8 cellular contexts compared by ENCODE assay signal in the genomic region with DNA sequence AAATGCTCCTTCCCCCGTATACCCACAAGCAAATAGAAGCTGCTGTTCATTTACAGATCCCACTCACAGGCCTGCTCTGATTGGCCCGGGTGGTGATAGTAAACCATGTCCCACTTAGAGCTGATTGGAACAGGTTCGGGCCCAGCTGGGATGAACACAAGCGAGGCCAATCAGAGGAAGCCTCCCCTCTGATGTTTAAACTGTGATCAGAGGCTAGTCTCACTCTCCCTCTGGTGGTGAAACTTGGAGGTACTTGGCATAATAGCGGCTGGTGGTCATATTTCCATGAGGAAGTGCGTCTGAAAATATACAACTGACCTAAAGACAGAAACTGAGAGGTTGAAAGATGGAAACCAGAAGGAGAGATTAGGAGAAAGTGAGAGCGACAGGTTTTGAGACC. TPM values are rescaled to one million over a fixed set of nuclear protein-coding genes. Genes with fewer than 3 reads are reported as not detected.
DNase-seq lines count a peak whose midpoint lies in the region; ATAC-seq and TF ChIP-seq lines count a peak whose summit lies in the region.

No MANE protein-coding gene starts in this region.

- no peak overlapping the region for H4K91ac ChIP-seq in neuronal stem cell (ENCODE audit: low read depth, low read length, poor library complexity)

- H3K27ac ChIP-seq in PC-9 (no peak overlapping the region), neuronal stem cell (replicated peaks; ENCODE audit: low read length) (no peak overlapping the region), coronary artery (no peak overlapping the region)

- no peaks in the 10 kb centered on the region for H3K9me2 ChIP-seq in PC-9 (ENCODE audit: insufficient read depth)

- H3K18ac ChIP-seq in neuronal stem cell (ENCODE audit: low read length): no peak overlapping the region

- no peak overlapping the region for H2AK5ac ChIP-seq in neuronal stem cell (ENCODE audit: low read depth, low read length)

- peak; percentile 69 for ATAC-seq in GM19035 (IDR thresholded peaks at IDR 0.05; ENCODE audit: unreplicated experiment)
- peak; percentile 84 for ATAC-seq in HG03095 (IDR thresholded peaks at IDR 0.05; ENCODE audit: unreplicated experiment)

- POLR2A ChIA-PET in PC-9 (lab: Charles Lee; ENCODE audit: unreplicated experiment): no interaction called here

- TF ChIP-seq CTCF in PC-9 (conservative IDR thresholded peaks at IDR 0.05): peak; percentile 70
- TF ChIP-seq CTCF in coronary artery (IDR thresholded peaks at IDR 0.05): no peak

- H2AFZ ChIP-seq in PC-9 (no peak overlapping the region), neuronal stem cell (ENCODE audit: low read length) (no peak overlapping the region)

- H2BK5ac ChIP-seq in neuronal stem cell (ENCODE audit: low read length): no peak overlapping the region

- no peak overlapping the region for H3K14ac ChIP-seq in neuronal stem cell (ENCODE audit: low read length)

- H3K4me3 ChIP-seq in PC-9 (no peak overlapping the region), neuronal stem cell (ENCODE audit: low read length in 2 of 2) (no peak overlapping the region), coronary artery (no peak overlapping the region)

- no peak overlapping the region for H4K8ac ChIP-seq in neuronal stem cell (ENCODE audit: low read depth, low read length)

- no peaks in the 10 kb centered on the region for H3K9me3 ChIP-seq in PC-9 (ENCODE audit: insufficient read depth, low read depth)
- no peaks in the 10 kb centered on the region for H3K9me3 ChIP-seq in neuronal stem cell (replicated peaks in 1 of 2; ENCODE audit: control insufficient read depth in 2 of 2, insufficient read depth in 1 of 2, low read depth in 1 of 2, low read length in 2 of 2)

- H3K4me1 ChIP-seq in PC-9 (replicated peaks; ENCODE audit: insufficient read depth): no peaks in the 10 kb centered on the region
- H3K4me1 ChIP-seq in neuronal stem cell (ENCODE audit: control insufficient read depth in 2 of 2, insufficient read depth in 1 of 2, low read depth in 1 of 2, low read length in 2 of 2): no peaks in the 10 kb centered on the region

- no peaks in the 10 kb centered on the region for H3K27me3 ChIP-seq in PC-9 (ENCODE audit: insufficient read depth, low read depth)
- peaks cover 0 to 4% (median 0%) of the 10 kb centered on the region in 3 experiments for H3K27me3 ChIP-seq in neuronal stem cell (ENCODE audit: control insufficient read depth in 3 of 3, insufficient read depth in 3 of 3, low read depth in 1 of 3, low read length in 3 of 3)

- no TSS peak for BruUV-seq in PC-9 (replicated peaks; lab: Mats Ljungman, UMichigan)

- no peak overlapping the region for H2BK120ac ChIP-seq in neuronal stem cell (ENCODE audit: low read depth, low read length)

- no peaks in the 10 kb centered on the region for H3K79me1 ChIP-seq in neuronal stem cell (ENCODE audit: low read depth, low read length)

- H3K36me3 ChIP-seq in PC-9 (ENCODE audit: low read depth) (no peaks in the 10 kb centered on the region), neuronal stem cell (replicated peaks in 1 of 2; ENCODE audit: control insufficient read depth in 2 of 2, insufficient read depth in 2 of 2, low read length in 2 of 2) (no peaks in the 10 kb centered on the region)

- no peak overlapping the region for H3K9ac ChIP-seq in neuronal stem cell (ENCODE audit: low read depth, low read length, poor library complexity)

- WGBS in neuronal stem cell (ENCODE audit: extremely low coverage in 2 of 2, insufficient read length in 2 of 2, insufficient replicate concordance in 1 of 2), 2 donors: no CpG with 5 or more reads among the region's 7 CpGs

- H2BK15ac ChIP-seq in neuronal stem cell (ENCODE audit: low read length): no peak overlapping the region

- H4K20me1 ChIP-seq in PC-9 (ENCODE audit: insufficient read depth): no peaks in the 10 kb centered on the region

- DNase-seq in DMS53 treated with DMSO at 0.1 percent for 48 hours (lab: John Stamatoyannopoulos, UW; ENCODE audit: unreplicated experiment): peak; percentile 5
- DNase-seq in PC-9: peak in 1 of 2 experiments; percentile 7
- DNase-seq in central memory CD4-positive, alpha-beta T cell: peak; percentile 3
- DNase-seq in neuronal stem cell (ENCODE audit: low spot score): peak; percentile 12
- DNase-seq in coronary artery (ENCODE audit: low spot score): no peak
- no peak for DNase-seq in NCI-H510A treated with DMSO at 0.1 percent for 48 hours (lab: John Stamatoyannopoulos, UW)

- H3K23ac ChIP-seq in neuronal stem cell (ENCODE audit: low read depth, low read length, poor library complexity): no peak overlapping the region

- no peak overlapping the region for H3K4ac ChIP-seq in neuronal stem cell (ENCODE audit: low read length)

- no peaks in the 10 kb centered on the region for H3F3A ChIP-seq in PC-9 (ENCODE audit: insufficient read depth, low read depth)

- H3K4me2 ChIP-seq in PC-9 (no peak overlapping the region), neuronal stem cell (ENCODE audit: insufficient read depth, low read length, poor library complexity, severe bottlenecking) (no peak overlapping the region)

- CTCF ChIA-PET in PC-9 (lab: Charles Lee): no interaction called here

- H3K79me2 ChIP-seq in PC-9 (ENCODE audit: low read depth): no peaks in the 10 kb centered on the region

- intact Hi-C loops in PC-9 (cut with micrococcal nuclease; ENCODE audit: unreplicated experiment): loop anchor here (1.0 kb wide), 1 partner anchor 103 kb away; no protein-coding TSS in a partner anchor

- H2BK12ac ChIP-seq in neuronal stem cell (ENCODE audit: low read length): no peak overlapping the region

RNA-seq across cellular contexts. Expression of gene TRPC3, which starts 51.5 kb away (rescaled TPM):
- total RNA-seq in PC-9 (2021): 0.24 TPM in 1 of 2 replicates, not detected in the other
- polyA plus RNA-seq in neuronal stem cell (2013, experiment 1 of 2): 0.07 TPM
- polyA plus RNA-seq in neuronal stem cell (2013, experiment 2 of 2): 0.01 TPM

Comparison
In these comparisons a context has a peak if more than half of its experiments do, and no peak if none do; other contexts are left out.
1. DNase-seq: peak in DMS53 treated with DMSO at 0.1 percent for 48 hours (single experiment), central memory CD4-positive, alpha-beta T cell (single experiment) and neuronal stem cell (single experiment); none in coronary artery (single experiment) and NCI-H510A treated with DMSO at 0.1 percent for 48 hours (single experiment).